22 cellular contexts compared by ENCODE assay signal in the genomic region with DNA sequence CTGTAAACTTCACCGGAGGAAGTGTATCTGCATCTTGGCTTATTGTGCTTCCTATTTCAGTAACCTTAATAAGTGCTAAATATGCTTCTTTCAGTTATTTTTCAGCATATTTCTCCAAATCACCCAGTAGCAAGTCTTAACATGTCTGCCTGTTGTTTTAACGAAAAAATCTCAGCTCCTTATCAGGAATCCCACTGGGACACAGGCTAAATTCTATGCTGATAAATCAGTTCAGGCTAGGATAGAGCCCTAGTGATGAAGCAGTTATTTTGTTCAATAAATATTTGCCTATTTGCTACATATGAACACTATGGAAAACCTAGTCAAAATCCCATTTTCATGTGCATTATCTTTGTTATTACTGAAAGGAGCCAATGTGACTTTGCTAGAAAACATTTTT. TPM values are rescaled to one million over a fixed set of nuclear protein-coding genes. Genes with fewer than 3 reads are reported as not detected.
DNase-seq lines count a peak whose midpoint lies in the region; ATAC-seq, FAIRE-seq and TF ChIP-seq lines count a peak whose summit lies in the region.
"Had no signal": no experiment of that assay in that cellular context is flagged by ENCODE, and none has a peak within 500 bp of the region (broad histone marks: within the 10 kb centered on the region; RNA-seq: fewer than 3 reads in every experiment).

No MANE protein-coding gene starts in this region.

- POLR2A ChIA-PET in SK-N-SH (lab: Yijun Ruan, JAX) (no interaction called here), K562 (lab: Yijun Ruan, JAX) (interaction anchor here (0.8 kb wide), 1 partner anchor 11 kb away, joined by 3 read pairs; no protein-coding TSS in a partner anchor)

- H3K9me3 ChIP-seq in SK-N-SH (no peaks in the 10 kb centered on the region), K562 (replicated peaks; ENCODE audit: control insufficient read depth, insufficient read depth, low read depth, low read length) (0 out of 2 replicates have a peak, but pooled peaks cover 3% of the 10 kb centered on the region), osteoblast (ENCODE audit: low read depth, low read length) (no peaks in the 10 kb centered on the region)
- H3K9me3 ChIP-seq: A549, BLaER1 had no signal

- no peaks in the 10 kb centered on the region; the same call in 1 of the 2 replicates for H3K79me2 ChIP-seq in SK-N-SH (ENCODE audit: insufficient read depth)
- no peaks in the 10 kb centered on the region for H3K79me2 ChIP-seq in K562 (ENCODE audit: control insufficient read depth, insufficient read depth, low read length)
- no peaks in the 10 kb centered on the region for H3K79me2 ChIP-seq in osteoblast (ENCODE audit: insufficient read depth, low read length)

- no peak for TF ChIP-seq POLR2A in K562 (conservative IDR thresholded peaks at IDR 0.05)

- TF ChIP-seq CTCF in SK-N-SH (IDR thresholded peaks at IDR 0.05) (no peak), K562 (IDR thresholded peaks at IDR 0.05 in 2 of 3, conservative IDR thresholded peaks at IDR 0.05 in 1 of 3; ENCODE audit: insufficient read depth in 2 of 3, low read depth in 1 of 3, low read length in 3 of 3) (no peak), fibroblast of the aortic adventitia (IDR thresholded peaks at IDR 0.05; ENCODE audit: insufficient read depth, low read length) (no peak), osteoblast (IDR thresholded peaks at IDR 0.05; ENCODE audit: extremely low read depth, low read depth, low read length) (no peak), GM20000 (IDR thresholded peaks at IDR 0.05; ENCODE audit: extremely low read depth, missing control alignments) (no peak)

- H3F3A ChIP-seq in SK-N-SH (replicated peaks; ENCODE audit: insufficient read depth) = no peaks in the 10 kb centered on the region

- TF ChIP-seq RAD21 in SK-N-SH (IDR thresholded peaks at IDR 0.05; ENCODE audit: low read length) (no peak), K562 (CRISPR knock-in tag; conservative IDR thresholded peaks at IDR 0.05 in 1 of 2, IDR thresholded peaks at IDR 0.05 in 1 of 2) (no peak)

- H4K20me1 ChIP-seq in SK-N-SH (ENCODE audit: insufficient read depth) (no peaks in the 10 kb centered on the region), K562 (replicated peaks; ENCODE audit: control insufficient read depth, insufficient read depth, low read length) (no peaks in the 10 kb centered on the region), osteoblast (ENCODE audit: insufficient read depth, low read length) (no peaks in the 10 kb centered on the region)
- H4K20me1 ChIP-seq: BLaER1 had no signal

- ATAC-seq in SK-N-SH treated with all-trans-retinoic acid at 6 μM for 48 hours (no peak), K562 (no peak), GM21526 (IDR thresholded peaks at IDR 0.05; ENCODE audit: low FRiP score, unreplicated experiment) (no peak)
- ATAC-seq: A549; CD8-positive, alpha-beta T cell; GM12878; GM23338 had no signal

- 60% methylated on average over 2 of the region's 2 CpGs for WGBS in SK-N-SH (ENCODE audit: low lambda C conversion rate)
- 19% methylated on average over 2 of the region's 2 CpGs for WGBS in K562 (ENCODE audit: insufficient coverage, low coverage, missing lambda C conversion rate)

- intact Hi-C loops in K562 (cut with micrococcal nuclease) = no loop called here

- H2AFZ ChIP-seq in SK-N-SH (ENCODE audit: low read depth) = 0 out of 2 replicates have a peak overlapping the region, but pooled peaks have one; percentile 6
- H2AFZ ChIP-seq in K562 (ENCODE audit: low read depth, low read length) = no peak overlapping the region
- peak overlapping the region; percentile 46 for H2AFZ ChIP-seq in osteoblast (ENCODE audit: low read length)
- H2AFZ ChIP-seq: GM23338 had no signal

- H3K4me2 ChIP-seq in SK-N-SH (no peak overlapping the region), K562 (ENCODE audit: insufficient read depth, low read length) (no peak overlapping the region), osteoblast (ENCODE audit: insufficient read depth, low read length) (no peak overlapping the region)
- H3K4me2 ChIP-seq: A549, BLaER1, GM23338 had no signal

- H3K36me3 ChIP-seq in SK-N-SH (replicated peaks in 1 of 2; ENCODE audit: control insufficient read depth in 1 of 2, insufficient read depth in 2 of 2, low read length in 1 of 2) (no peaks in the 10 kb centered on the region), K562 (ENCODE audit: control insufficient read depth, insufficient read depth, low read length) (no peaks in the 10 kb centered on the region), osteoblast (ENCODE audit: insufficient read depth, low read length) (no peaks in the 10 kb centered on the region)
- H3K36me3 ChIP-seq: BLaER1 had no signal

- CTCF ChIA-PET in SK-N-SH (lab: Yijun Ruan, JAX) = no interaction called here
- CTCF ChIA-PET in K562 (lab: Yijun Ruan, JAX; ENCODE audit: low intra/inter-chr PET ratio) = no interaction called here

- TF ChIP-seq EP300 in SK-N-SH (IDR thresholded peaks at IDR 0.05; ENCODE audit: borderline replicate concordance in 1 of 2, low read depth in 1 of 2, low read length in 1 of 2) (no peak), K562 (IDR thresholded peaks at IDR 0.05; ENCODE audit: low read length) (no peak)

- no peaks in the 10 kb centered on the region for H3K9me2 ChIP-seq in SK-N-SH

- no peak for DNase-seq in SK-N-SH
- no peak for DNase-seq in K562 (ENCODE audit: extremely low read depth in 1 of 4, low spot score in 3 of 4)
- peak; percentile 25 for DNase-seq in fibroblast of the aortic adventitia (ENCODE audit: low read depth)
- DNase-seq in osteoblast (ENCODE audit: insufficient read length, low spot score, missing footprints) = no peak
- no peak for DNase-seq in GM20000 (ENCODE audit: low spot score)
- DNase-seq in CD1c-positive myeloid dendritic cell (ENCODE audit: extremely low spot score) = no peak
- DNase-seq: Calu3; CD8-positive, alpha-beta T cell; DMS 273 treated with DMSO at 0.1 percent for 48 hours; DMS53; DND-41; EL; HCEC 1CT had no signal

- H3K4me3 ChIP-seq in SK-N-SH (ENCODE audit: low read depth in 2 of 2, low read length in 1 of 2) (no peak overlapping the region), K562 (no peak overlapping the region), fibroblast of the aortic adventitia (ENCODE audit: low read depth, low read length) (no peak overlapping the region), osteoblast (ENCODE audit: insufficient read depth, low read length) (no peak overlapping the region)
- H3K4me3 ChIP-seq: A549, BLaER1, GM12878, GM23338 had no signal

- in situ Hi-C loops in K562 (cut with MboI) = no loop called here

- peaks cover 10% of the 10 kb centered on the region; the same call in 1 of the 2 replicates for H3K27me3 ChIP-seq in SK-N-SH (ENCODE audit: insufficient read depth)
- H3K27me3 ChIP-seq in K562 (ENCODE audit: control insufficient read depth in 2 of 2, insufficient read depth in 2 of 2, low read length in 2 of 2) = no peaks in the 10 kb centered on the region
- peaks cover 9% of the 10 kb centered on the region for H3K27me3 ChIP-seq in osteoblast (ENCODE audit: insufficient read depth, low read length)
- H3K27me3 ChIP-seq: BLaER1 had no signal

- BruUV-seq in K562 (replicated peaks; lab: Mats Ljungman, UMichigan) = no TSS peak

- H3K27ac ChIP-seq in SK-N-SH (ENCODE audit: low read depth in 2 of 2, low read length in 1 of 2) = no peak overlapping the region
- H3K27ac ChIP-seq in K562 (ENCODE audit: extremely low read depth, low read depth, low read length) = no peak overlapping the region
- no peak overlapping the region for H3K27ac ChIP-seq in osteoblast (ENCODE audit: low read depth, low read length)
- H3K27ac ChIP-seq: 22Rv1, A549, BLaER1 had no signal

- no peaks in the 10 kb centered on the region for H3K9me1 ChIP-seq in K562 (ENCODE audit: control insufficient read depth, insufficient read depth, low read length)

- FAIRE-seq in K562 (lab: Jason Lieb, UNC) = no peak
- FAIRE-seq: GM12878, H54 had no signal

- H3K4me1 ChIP-seq in SK-N-SH (ENCODE audit: control insufficient read depth in 1 of 2, insufficient read depth in 2 of 2, low read depth in 1 of 2, low read length in 1 of 2) (no peaks in the 10 kb centered on the region), K562 (replicated peaks in 1 of 2; ENCODE audit: control insufficient read depth in 2 of 2, insufficient read depth in 2 of 2, low read length in 2 of 2) (peaks cover 5 to 6% of the 10 kb centered on the region in 2 experiments; a peak in 3 of 5 replicates), osteoblast (ENCODE audit: insufficient read depth, low read length) (peaks cover 5% of the 10 kb centered on the region)
- H3K4me1 ChIP-seq: A549, BLaER1 had no signal

- H3K9ac ChIP-seq in SK-N-SH (no peak overlapping the region), K562 (ENCODE audit: insufficient read depth in 1 of 2, low read depth in 2 of 2, low read length in 2 of 2) (no peak overlapping the region)
- H3K9ac ChIP-seq: BLaER1 had no signal

TF ChIP-seq in SK-N-SH, 30 proteins besides CTCF, POLR2A, EP300 and RAD21 (continues in another document):
- no peak for TF ChIP-seq SMC3 (IDR thresholded peaks at IDR 0.05; ENCODE audit: low read depth, low read length)

TF ChIP-seq in K562, 482 proteins besides CTCF, POLR2A, EP300 and RAD21 (continues in another document):
- TF ChIP-seq HCFC1 (IDR thresholded peaks at IDR 0.05; ENCODE audit: low read depth, low read length) (no peak), BRD9 (IDR thresholded peaks at IDR 0.05; ENCODE audit: low read depth, partially characterized antibody) (no peak)

RNA-seq across cellular contexts. Expression of a gene that starts 8.2 kb away (rescaled TPM):
- polyA plus RNA-seq in SK-N-SH (2012; rRNA removed) = 1.7 and 2.5 TPM in 2 replicates
- polyA plus RNA-seq in SK-N-SH (2012; cell fraction: cytosol; rRNA removed) = 2.0 and 2.3 TPM in 2 replicates
- 1.5 and 2.3 TPM in 2 replicates for polyA plus RNA-seq in SK-N-SH (2012; cell fraction: nucleus; rRNA removed)
- total RNA-seq in K562 (2011; cell fraction: chromatin; rRNA removed; ENCODE audit: low replicate concordance) = 14.1 and 25.5 TPM in 2 replicates
- total RNA-seq in K562 (2011; cell fraction: nucleolus; rRNA removed) = 10.0 and 11.2 TPM in 2 replicates
- 19.1 and 23.1 TPM in 2 replicates for total RNA-seq in K562 (2011; cell fraction: nucleoplasm; rRNA removed)
- 11.5 and 17.6 TPM in 2 replicates for total RNA-seq in K562 (2014; rRNA removed)
- 11.1 and 13.5 TPM in 2 replicates for total RNA-seq in K562 (2014; rRNA removed; fragmentation: Illumina TruSeq; extraction: Trizol)
- total RNA-seq in K562 (2015; rRNA removed; fragmentation: Illumina TruSeq; extraction: Trizol) = 13.4 and 14.2 TPM in 2 replicates
- 14.6 and 16.5 TPM in 2 replicates for total RNA-seq in K562 (2021)
- 9.7 and 10.1 TPM in 2 replicates for polyA plus RNA-seq in K562 (2011; rRNA removed)
- 9.3 and 11.5 TPM in 2 replicates for polyA plus RNA-seq in K562 (2011; cell fraction: cytosol; rRNA removed)
- 11.0 and 11.4 TPM in 2 replicates for polyA plus RNA-seq in K562 (2011; cell fraction: nucleus; rRNA removed)
- 7.4 and 9.4 TPM in 2 replicates for polyA plus RNA-seq in K562 (2012)
- polyA plus RNA-seq in K562 (2014; fragmentation: Illumina TruSeq; extraction: Trizol) = 10.7 and 14.9 TPM in 2 replicates
- 1 to 10 TPM; 5.6 to 9.0 TPM for polyA plus RNA-seq in K562 (2014; fragmentation: Nextera tagmentation; extraction: Ambion mirVana)
- polyA plus RNA-seq in K562 (2014; rRNA removed) = 8.4 and 8.7 TPM in 2 replicates
- polyA minus RNA-seq in K562 (2011; rRNA and poly(A)+ RNA removed) = 32.4 and 33.9 TPM in 2 replicates
- 11.4 and 11.9 TPM in 2 replicates for polyA minus RNA-seq in K562 (2011; cell fraction: cytosol; rRNA and poly(A)+ RNA removed)
- polyA minus RNA-seq in K562 (2011; cell fraction: nucleus; rRNA and poly(A)+ RNA removed) = 21.8 and 42.0 TPM in 2 replicates
- 6.1 and 22.6 TPM in 2 replicates for total RNA-seq in fibroblast of the aortic adventitia (ENCODE audit: low replicate concordance)
- total RNA-seq in osteoblast = 11.6 and 16.2 TPM in 2 replicates
- total RNA-seq: CD8-positive, alpha-beta T cell; HT-29 had no signal
